ENCODE assay signal across 32 cellular contexts in the genomic region with DNA sequence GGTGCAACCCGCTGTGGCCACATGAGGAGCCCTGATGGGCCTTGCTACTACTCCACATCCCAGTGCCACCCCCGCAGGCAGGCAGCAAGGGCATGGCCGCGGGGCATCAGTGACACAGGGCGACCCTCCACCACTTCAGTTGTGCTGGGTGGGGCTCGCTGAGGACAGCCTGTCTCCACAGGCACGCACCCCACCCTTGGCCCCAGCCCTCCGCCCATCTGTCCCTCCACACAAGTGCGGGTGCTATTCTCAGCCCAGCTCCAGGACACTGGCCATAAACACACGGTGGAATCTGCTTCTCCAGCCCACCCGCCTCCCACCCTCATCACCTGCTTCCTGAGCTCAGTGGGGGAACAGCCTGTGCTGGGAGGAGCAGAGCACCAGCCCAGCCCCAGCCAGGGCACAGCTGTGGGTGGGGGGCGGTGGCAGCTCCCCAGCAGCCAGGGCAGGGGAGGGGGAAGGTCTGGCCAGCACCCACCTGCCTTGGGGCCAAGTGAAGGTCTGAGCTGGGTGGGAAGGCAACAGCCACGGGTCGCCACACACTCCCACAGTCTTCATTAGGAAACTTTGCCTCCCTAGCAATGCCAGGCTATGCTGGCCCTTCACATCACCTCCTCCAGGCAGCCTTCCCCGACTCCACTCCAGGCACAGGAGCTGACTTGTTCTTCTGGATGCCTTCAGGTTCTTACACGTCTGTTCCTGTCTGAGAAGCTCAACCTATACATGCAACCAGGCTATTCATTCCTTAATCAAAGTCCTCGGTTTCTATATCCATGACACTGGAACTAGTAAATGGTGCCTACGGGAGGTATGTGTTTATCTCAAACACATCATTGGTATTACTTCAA. TPM values are rescaled to one million over a fixed set of nuclear protein-coding genes. Genes with fewer than 3 reads are reported as not detected.
DNase-seq lines count a peak whose midpoint lies in the region; ATAC-seq, FAIRE-seq and TF ChIP-seq lines count a peak whose summit lies in the region.
"Had no signal": no experiment of that assay in that cellular context is flagged by ENCODE, and none has a peak within 500 bp of the region (broad histone marks: within the 10 kb centered on the region; RNA-seq: fewer than 3 reads in every experiment).

No MANE protein-coding gene starts in this region.

- H3K36me3 ChIP-seq in psoas muscle (ENCODE audit: insufficient read depth in 1 of 2, low read depth in 1 of 2) (no peaks in the 10 kb centered on the region), Peyer's patch (no peaks in the 10 kb centered on the region), sigmoid colon (no peaks in the 10 kb centered on the region)
- H3K36me3 ChIP-seq: breast epithelium, pancreas, SJSA1, suprapubic skin had no signal

- H3K27ac ChIP-seq in A549: no peak overlapping the region
- H3K27ac ChIP-seq in psoas muscle: peak overlapping the region; percentile 98
- H3K27ac ChIP-seq in Peyer's patch: peak overlapping the region in 1 of 4 donors; percentile 38
- no peak overlapping the region for H3K27ac ChIP-seq in sigmoid colon
- H3K27ac ChIP-seq: coronary artery, foreskin keratinocyte, pancreas, SJSA1, suprapubic skin had no signal

- H3K4me1 Mint-ChIP-seq in WTC11 (peaks cover 46% of the 10 kb centered on the region), memory B cell (peaks cover 30% of the 10 kb centered on the region)

- H3K9me3 ChIP-seq in A549: no peaks in the 10 kb centered on the region
- H3K9me3 ChIP-seq in psoas muscle: no peaks in the 10 kb centered on the region
- no peaks in the 10 kb centered on the region for H3K9me3 ChIP-seq in Peyer's patch
- H3K9me3 ChIP-seq in sigmoid colon: no peaks in the 10 kb centered on the region
- H3K9me3 ChIP-seq: breast epithelium, pancreas, SJSA1, suprapubic skin had no signal

- H3K4me1 ChIP-seq in A549 (peaks cover 39% of the 10 kb centered on the region), psoas muscle (peaks cover 94% of the 10 kb centered on the region), Peyer's patch (peaks cover 0 to 39% (median 4%) of the 10 kb centered on the region in 4 donors), sigmoid colon (peaks cover 0 to 43% (median 34%) of the 10 kb centered on the region in 4 donors)
- H3K4me1 ChIP-seq: pancreas had no signal

- POLR2A ChIA-PET in A549 (lab: Yijun Ruan, JAX) (no interaction called here), WTC11 (lab: Charles Lee) (no interaction called here)

- no peaks in the 10 kb centered on the region for H3K27me3 Mint-ChIP-seq in WTC11 (ENCODE audit: low read depth)
- H3K27me3 Mint-ChIP-seq in memory B cell: no peaks in the 10 kb centered on the region
- H3K27me3 Mint-ChIP-seq: effector memory CD8-positive, alpha-beta T cell had no signal

- peak overlapping the region; percentile 64; the same call in 1 of the 2 replicates for H3K27ac Mint-ChIP-seq in WTC11
- H3K27ac Mint-ChIP-seq in memory B cell: peak overlapping the region; percentile 13
- H3K27ac Mint-ChIP-seq: activated CD4-positive, alpha-beta memory T cell treated with anti-CD3 and anti-CD28 coated beads for 36 hours; activated naive CD4-positive, alpha-beta T cell treated with anti-CD3 and anti-CD28 coated beads for 36 hours; activated T-helper 1 cell treated with anti-CD3 and anti-CD28 coated beads, Interleukin-12 subunit alpha, Interleukin-12 subunit beta, Interleukin-2, Interleukin-4 antibody, amounts not matched to agents 30 ng/mL and 10 ng/mL and 1 ng/mL, durations not matched to agents 14 hours and 24 hours and 36 hours; stimulated activated naive B cell treated with anti-CD40 and anti-IgM and Interleukin-4, amounts not matched to agents 10 μg/mL and 1 μg/mL and 100 μg/mL, for 72 hours; T-cell had no signal

- ATAC-seq in A549 (no peak), WTC11 (no peak), memory B cell (ENCODE audit: low read depth) (no peak), psoas muscle (peak in 3 of 4 donors; percentile 16 to 57 (median 56)), HG03108 (IDR thresholded peaks at IDR 0.05; ENCODE audit: unreplicated experiment) (no peak)
- ATAC-seq: effector memory CD8-positive, alpha-beta T cell; esophagus mucosa; foreskin keratinocyte; naive thymus-derived CD4-positive, alpha-beta T cell; pancreas; stimulated activated naive B cell treated with anti-CD40 and anti-IgM and Interleukin-4, amounts not matched to agents 10 μg/mL and 1 μg/mL and 100 μg/mL, for 72 hours; T-cell had no signal

- H3K4me2 ChIP-seq in A549: no peak overlapping the region

- intact Hi-C loops in psoas muscle (cut with DNase I): no loop called here
- intact Hi-C loops in sigmoid colon (cut with DNase I): no loop called here

- TF ChIP-seq RAD21 in A549 (conservative IDR thresholded peaks at IDR 0.05 in 1 of 2, IDR thresholded peaks at IDR 0.05 in 1 of 2): no peak

- H3K4me3 ChIP-seq in A549 (no peak overlapping the region), psoas muscle (no peak overlapping the region), Peyer's patch (no peak overlapping the region), sigmoid colon (no peak overlapping the region)
- H3K4me3 ChIP-seq: breast epithelium, coronary artery, pancreas, SJSA1, suprapubic skin had no signal

- TF ChIP-seq POLR2A in A549 (IDR thresholded peaks at IDR 0.05; ENCODE audit: low read length) (no peak), Peyer's patch (IDR thresholded peaks at IDR 0.05) (no peak), sigmoid colon (IDR thresholded peaks at IDR 0.05) (no peak)

- DNase-seq in A549 (ENCODE audit: low read depth in 1 of 2, low spot score in 1 of 2) (no peak), WTC11 (ENCODE audit: low spot score) (no peak), memory B cell (ENCODE audit: low spot score in 2 of 2) (no peak), psoas muscle (peak; percentile 56 to 90), NCI-H1436 (lab: John Stamatoyannopoulos, UW) (no peak), Peyer's patch (no peak), sigmoid colon (no peak)
- DNase-seq: activated CD4-positive, alpha-beta memory T cell treated with anti-CD3 and anti-CD28 coated beads for 36 hours; activated CD4-positive, CD25-positive, alpha-beta regulatory T cell; activated CD8-positive, alpha-beta memory T cell treated with anti-CD3 and anti-CD28 coated beads, Interleukin-2, amount 50 U/mL, for 4 hours; activated naive CD4-positive, alpha-beta T cell treated with anti-CD3 and anti-CD28 coated beads for 36 hours; DMS79 treated with DMSO at 0.1 percent for 48 hours; effector memory CD8-positive, alpha-beta T cell; GF-D8; H7; NCI-H1092 treated with DMSO at 0.1 percent for 48 hours; NCI-H187 treated with DMSO at 0.1 percent for 48 hours; NCI-H524 treated with DMSO at 0.1 percent for 48 hours; stimulated activated CD4-positive, alpha-beta T cell treated with anti-CD3 and anti-CD28 coated beads, Interleukin-4, amount 100 ng/mL, for 4 hours; stimulated activated naive B cell treated with anti-CD40 and anti-IgM and Interleukin-4, amounts not matched to agents 10 μg/mL and 1 μg/mL and 100 μg/mL, for 72 hours; T-cell had no signal

- TF ChIP-seq EP300 in A549 (IDR thresholded peaks at IDR 0.05) (no peak), sigmoid colon (IDR thresholded peaks at IDR 0.05) (no peak)

- H3K4me3 Mint-ChIP-seq in WTC11 (no peak overlapping the region), memory B cell (no peak overlapping the region)
- H3K4me3 Mint-ChIP-seq: activated CD4-positive, alpha-beta memory T cell treated with anti-CD3 and anti-CD28 coated beads for 36 hours; activated naive CD4-positive, alpha-beta T cell treated with anti-CD3 and anti-CD28 coated beads for 36 hours; activated T-helper 1 cell treated with anti-CD3 and anti-CD28 coated beads, Interleukin-12 subunit alpha, Interleukin-12 subunit beta, Interleukin-2, Interleukin-4 antibody, amounts not matched to agents 30 ng/mL and 10 ng/mL and 1 ng/mL, durations not matched to agents 14 hours and 24 hours and 36 hours; effector memory CD8-positive, alpha-beta T cell; naive thymus-derived CD4-positive, alpha-beta T cell; stimulated activated naive B cell treated with anti-CD40 and anti-IgM and Interleukin-4, amounts not matched to agents 10 μg/mL and 1 μg/mL and 100 μg/mL, for 72 hours; T-cell had no signal

- WGBS in A549 (ENCODE audit: missing lambda C conversion rate): 84% methylated on average over 10 of the region's 18 CpGs
- WGBS in psoas muscle, 3 donors: 27 to 46% (median 30%) methylated on average over 16 to 18 of the region's 18 CpGs
- 55 to 65% methylated on average over 18 of the region's 18 CpGs for WGBS in sigmoid colon, 2 donors

- TF ChIP-seq CTCF in A549 (IDR thresholded peaks at IDR 0.05): no peak
- no peak for TF ChIP-seq CTCF in WTC11 (IDR thresholded peaks at IDR 0.05)
- TF ChIP-seq CTCF in psoas muscle (IDR thresholded peaks at IDR 0.05): no peak
- TF ChIP-seq CTCF in Peyer's patch (IDR thresholded peaks at IDR 0.05): no peak
- TF ChIP-seq CTCF in sigmoid colon (IDR thresholded peaks at IDR 0.05): no peak

- CTCF ChIA-PET in A549 (lab: Yijun Ruan, JAX) (interaction anchor here (0.8 to 1.7 kb wide), 3 partner anchors 9 to 23 kb away, joined by 3 to 7 read pairs (median 4); no protein-coding TSS in a partner anchor), WTC11 (lab: Charles Lee) (interaction anchor here (1.0 to 3.4 kb wide), 5 partner anchors 17 to 106 kb away, joined by 3 to 19 read pairs (median 4); no protein-coding TSS in a partner anchor)

- no peak for FAIRE-seq in A549 (lab: Jason Lieb, UNC)
- FAIRE-seq: pancreas, RCC 7860 had no signal

- no peaks in the 10 kb centered on the region for H3K27me3 ChIP-seq in psoas muscle (ENCODE audit: insufficient read depth in 3 of 3, low read length in 2 of 3)
- H3K27me3 ChIP-seq in Peyer's patch: no peaks in the 10 kb centered on the region
- no peaks in the 10 kb centered on the region for H3K27me3 ChIP-seq in sigmoid colon
- H3K27me3 ChIP-seq: breast epithelium, foreskin keratinocyte, pancreas, SJSA1, suprapubic skin had no signal

- H3K9me3 Mint-ChIP-seq in WTC11 (no peaks in the 10 kb centered on the region), memory B cell (no peaks in the 10 kb centered on the region)
- H3K9me3 Mint-ChIP-seq: activated CD4-positive, alpha-beta memory T cell treated with anti-CD3 and anti-CD28 coated beads for 36 hours; activated naive CD4-positive, alpha-beta T cell treated with anti-CD3 and anti-CD28 coated beads for 36 hours; activated T-helper 1 cell treated with anti-CD3 and anti-CD28 coated beads, Interleukin-12 subunit alpha, Interleukin-12 subunit beta, Interleukin-2, Interleukin-4 antibody, amounts not matched to agents 30 ng/mL and 10 ng/mL and 1 ng/mL, durations not matched to agents 14 hours and 24 hours and 36 hours; effector memory CD8-positive, alpha-beta T cell; stimulated activated naive B cell treated with anti-CD40 and anti-IgM and Interleukin-4, amounts not matched to agents 10 μg/mL and 1 μg/mL and 100 μg/mL, for 72 hours; T-cell had no signal

- H3K36me3 Mint-ChIP-seq in WTC11 (no peaks in the 10 kb centered on the region), memory B cell (no peaks in the 10 kb centered on the region)
- H3K36me3 Mint-ChIP-seq: activated CD4-positive, alpha-beta memory T cell treated with anti-CD3 and anti-CD28 coated beads for 36 hours; naive thymus-derived CD4-positive, alpha-beta T cell; T-cell had no signal

RNA-seq across cellular contexts. Expression of a gene that starts 16.4 kb away (rescaled TPM):
- polyA plus RNA-seq in A549 (2011; rRNA removed): 12.4 and 15.5 TPM in 2 replicates
- polyA plus RNA-seq in A549 (2012; cell fraction: cytosol; rRNA removed): 38.5 and 38.9 TPM in 2 replicates
- 35.0 and 42.2 TPM in 2 replicates for polyA plus RNA-seq in A549 (2012; cell fraction: nucleus; rRNA removed)
- polyA plus RNA-seq in A549 (2017; fragmentation: RNase III; extraction: RNeasy Plus Mini Kit Qiagen cat#74134 plus additional on column Dnase treatment): 32.3 to 41.5 TPM (median 34.1 TPM) in 3 replicates
- polyA minus RNA-seq in A549 (2011; rRNA and poly(A)+ RNA removed): 14.2 and 15.8 TPM in 2 replicates
- total RNA-seq in WTC11 (2021): 38.9 to 42.5 TPM (median 41.6 TPM) in 3 replicates
- total RNA-seq in psoas muscle: 1,000 to 10,000 TPM; 1,036 to 1,643 (median 1,260) TPM
- polyA plus RNA-seq in psoas muscle: 1,000 to 10,000 TPM in 2 of 3 donors, 100 to 1,000 TPM in 1; 615 to 1,667 (median 1,547) TPM
- 10 to 100 TPM; 22.2 to 81.7 (median 47.2) TPM for total RNA-seq in Peyer's patch
- 10 to 100 TPM; 36.1 to 57.9 (median 43.2) TPM for total RNA-seq in sigmoid colon
- polyA plus RNA-seq in sigmoid colon: 10 to 100 TPM; 20.3 to 52.9 (median 34.8) TPM

Comparison
In these comparisons a context has a peak if more than half of its experiments do, and no peak if none do; other contexts are left out.
1. ATAC-seq: peak in psoas muscle (3 of 4); none in A549 (0 of 2), WTC11 (single experiment), memory B cell (single experiment) and HG03108 (single experiment).
2. DNase-seq: peak in psoas muscle (2 of 2); none in A549 (0 of 2), WTC11 (single experiment), memory B cell (0 of 2), NCI-H1436 (single experiment), Peyer's patch (0 of 3) and sigmoid colon (single experiment).
3. RNA of a gene that starts 16.4 kb away (total RNA-seq): 1,036 to 1,643 TPM in psoas muscle; 22.2 to 81.7 TPM in Peyer's patch, 36.1 to 57.9 TPM in sigmoid colon and 38.9 to 42.5 TPM in WTC11; every median in the first group is over 10 times any median in the second.